In the genomic region with DNA sequence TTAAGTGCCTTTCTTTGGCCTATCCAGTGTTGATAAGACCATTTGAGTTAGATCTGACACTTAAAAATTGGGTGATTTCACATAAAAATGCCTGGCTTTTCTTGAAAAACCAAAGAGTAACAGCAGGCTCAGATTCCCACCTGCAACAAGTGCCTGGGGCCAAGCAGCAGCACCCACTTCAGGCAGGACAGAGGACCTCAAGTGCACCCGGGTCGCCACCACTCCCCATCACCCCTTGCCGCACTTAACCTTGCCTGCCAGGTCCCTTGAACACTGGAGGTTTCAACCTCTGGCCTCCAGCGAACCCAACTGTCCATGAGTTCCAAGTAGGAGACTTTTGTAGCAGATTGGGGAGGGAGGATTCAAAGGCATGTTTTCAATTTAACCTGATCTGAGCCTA, we compare ENCODE assay signal across 37 cellular contexts.
"Had no signal": no experiment of that assay in that cellular context is flagged by ENCODE, and none has a peak within 500 bp of the region (broad histone marks: within the 10 kb centered on the region; RNA-seq: fewer than 3 reads in every experiment).

No MANE protein-coding gene starts in this region.

- H3K27me3 ChIP-seq: adrenal gland, body of pancreas, brain microvascular endothelial cell, breast epithelium had no signal

- H3K27ac Mint-ChIP-seq: activated B cell treated with CpG ODN at 0.5 μM for 24 hours; activated CD4-positive, alpha-beta memory T cell treated with anti-CD3 and anti-CD28 coated beads for 36 hours; activated CD4-positive, alpha-beta T cell treated with anti-CD3 and anti-CD28 coated beads, Interleukin-2, amount 10 ng/mL, durations not matched to agents 24 days and 14 days; activated CD8-positive, alpha-beta T cell treated with anti-CD3 and anti-CD28 coated beads for 36 hours; activated naive CD4-positive, alpha-beta T cell treated with anti-CD3 and anti-CD28 coated beads for 36 hours; activated naive CD4-positive, alpha-beta T cell treated with anti-CD3 and anti-CD28 coated beads, Interleukin-2, amount 50 U/mL, for 72 hours; activated naive CD8-positive, alpha-beta T cell treated with anti-CD3 and anti-CD28 coated beads for 36 hours; activated T-cell treated with anti-CD3 and anti-CD28 coated beads, Interleukin-2, amount 50 U/mL, for 72 hours; activated T-helper 1 cell treated with anti-CD3 and anti-CD28 coated beads, Interleukin-12 subunit alpha, Interleukin-12 subunit beta, Interleukin-2, Interleukin-4 antibody, amounts not matched to agents 30 ng/mL and 10 ng/mL and 1 ng/mL, durations not matched to agents 14 hours and 24 hours and 36 hours; activated T-helper 17 cell treated with anti-CD3 and anti-CD28 coated beads, Interleukin-2, amount 50 U/mL, for 72 hours; T-helper 1 cell treated with Interleukin-12 subunit alpha and Interleukin-12 subunit beta and Interleukin-4 antibody, amounts not matched to agents 30 μg/mL and 1 μg/mL, for 36 hours; T-helper 2 cell treated with Interferon-gamma antibody and Interleukin-4, amounts not matched to agents 5 μg/mL and 100 μg/mL, for 36 hours had no signal

- H3K27me3 Mint-ChIP-seq: activated B cell treated with CpG ODN at 0.5 μM for 24 hours; activated CD4-positive, alpha-beta memory T cell treated with anti-CD3 and anti-CD28 coated beads for 36 hours; activated CD4-positive, alpha-beta T cell treated with anti-CD3 and anti-CD28 coated beads, Interleukin-2, amount 10 ng/mL, durations not matched to agents 24 days and 14 days; activated CD8-positive, alpha-beta T cell treated with anti-CD3 and anti-CD28 coated beads for 36 hours; activated naive CD8-positive, alpha-beta T cell treated with anti-CD3 and anti-CD28 coated beads for 36 hours; activated T-helper 17 cell treated with anti-CD3 and anti-CD28 coated beads, Interleukin-2, amount 50 U/mL, for 72 hours; central memory CD8-positive, alpha-beta T cell had no signal

- H3K4me3 ChIP-seq: adrenal gland, body of pancreas, breast epithelium had no signal

- H3K4me3 Mint-ChIP-seq: activated B cell treated with CpG ODN at 0.5 μM for 24 hours; activated CD4-positive, alpha-beta memory T cell treated with anti-CD3 and anti-CD28 coated beads for 36 hours; activated CD4-positive, alpha-beta T cell treated with anti-CD3 and anti-CD28 coated beads, Interleukin-2, amount 10 ng/mL, durations not matched to agents 24 days and 14 days; activated CD8-positive, alpha-beta T cell treated with anti-CD3 and anti-CD28 coated beads for 36 hours; activated naive CD4-positive, alpha-beta T cell treated with anti-CD3 and anti-CD28 coated beads for 36 hours; activated naive CD8-positive, alpha-beta T cell treated with anti-CD3 and anti-CD28 coated beads for 36 hours; activated T-cell treated with anti-CD3 and anti-CD28 coated beads, Interleukin-2, amount 50 U/mL, for 4 hours; activated T-cell treated with anti-CD3 and anti-CD28 coated beads, Interleukin-2, amount 50 U/mL, for 72 hours; activated T-helper 1 cell treated with anti-CD3 and anti-CD28 coated beads, Interleukin-12 subunit alpha, Interleukin-12 subunit beta, Interleukin-2, Interleukin-4 antibody, amounts not matched to agents 30 ng/mL and 10 ng/mL and 1 ng/mL, durations not matched to agents 14 hours and 24 hours and 36 hours; activated T-helper 17 cell treated with anti-CD3 and anti-CD28 coated beads, Interleukin-2, amount 50 U/mL, for 72 hours; central memory CD8-positive, alpha-beta T cell; T-helper 1 cell treated with Interleukin-12 subunit alpha and Interleukin-12 subunit beta and Interleukin-4 antibody, amounts not matched to agents 30 μg/mL and 1 μg/mL, for 36 hours; T-helper 2 cell treated with Interferon-gamma antibody and Interleukin-4, amounts not matched to agents 5 μg/mL and 100 μg/mL, for 36 hours had no signal

- H3K36me3 Mint-ChIP-seq: activated naive CD4-positive, alpha-beta T cell treated with anti-CD3 and anti-CD28 coated beads, Interleukin-2, amount 50 U/mL, for 72 hours; activated naive CD8-positive, alpha-beta T cell treated with anti-CD3 and anti-CD28 coated beads for 36 hours had no signal

- H3K27ac ChIP-seq: adrenal gland, body of pancreas, brain microvascular endothelial cell, breast epithelium, VCaP had no signal

- H3K9me3 Mint-ChIP-seq: activated B cell treated with CpG ODN at 0.5 μM for 24 hours; activated CD4-positive, alpha-beta memory T cell treated with anti-CD3 and anti-CD28 coated beads for 36 hours; activated CD4-positive, alpha-beta T cell treated with anti-CD3 and anti-CD28 coated beads, Interleukin-2, amount 10 ng/mL, durations not matched to agents 24 days and 14 days; activated CD8-positive, alpha-beta T cell treated with anti-CD3 and anti-CD28 coated beads for 36 hours; activated naive CD4-positive, alpha-beta T cell treated with anti-CD3 and anti-CD28 coated beads for 36 hours; activated naive CD4-positive, alpha-beta T cell treated with anti-CD3 and anti-CD28 coated beads, Interleukin-2, amount 50 U/mL, for 72 hours; activated naive CD8-positive, alpha-beta T cell treated with anti-CD3 and anti-CD28 coated beads for 36 hours; activated T-cell treated with anti-CD3 and anti-CD28 coated beads, Interleukin-2, amount 50 U/mL, for 4 hours; activated T-cell treated with anti-CD3 and anti-CD28 coated beads, Interleukin-2, amount 50 U/mL, for 72 hours; activated T-helper 1 cell treated with anti-CD3 and anti-CD28 coated beads, Interleukin-12 subunit alpha, Interleukin-12 subunit beta, Interleukin-2, Interleukin-4 antibody, amounts not matched to agents 30 ng/mL and 10 ng/mL and 1 ng/mL, durations not matched to agents 14 hours and 24 hours and 36 hours; activated T-helper 17 cell treated with anti-CD3 and anti-CD28 coated beads, Interleukin-2, amount 50 U/mL, for 72 hours; central memory CD8-positive, alpha-beta T cell; T-helper 1 cell treated with Interleukin-12 subunit alpha and Interleukin-12 subunit beta and Interleukin-4 antibody, amounts not matched to agents 30 μg/mL and 1 μg/mL, for 36 hours; T-helper 2 cell treated with Interferon-gamma antibody and Interleukin-4, amounts not matched to agents 5 μg/mL and 100 μg/mL, for 36 hours had no signal

- H3K36me3 ChIP-seq: adrenal gland, breast epithelium had no signal

- H3K9me3 ChIP-seq: adrenal gland, body of pancreas, breast epithelium had no signal

- H3K4me1 ChIP-seq: adrenal gland, body of pancreas, breast epithelium had no signal

- DNase-seq: activated B cell treated with CpG ODN at 0.5 μM for 24 hours; activated CD4-positive, alpha-beta memory T cell treated with anti-CD3 and anti-CD28 coated beads for 36 hours; activated CD4-positive, alpha-beta T cell treated with anti-CD3 and anti-CD28 coated beads for 4 hours; activated CD4-positive, alpha-beta T cell treated with anti-CD3 and anti-CD28 coated beads, Interleukin-2, amount 10 ng/mL, durations not matched to agents 24 days and 14 days; activated CD4-positive, alpha-beta T cell treated with anti-CD3 and anti-CD28 coated beads, Interleukin-2, amount 50 U/mL, for 1 hour; activated CD4-positive, alpha-beta T cell treated with anti-CD3 and anti-CD28 coated beads, Interleukin-2, amount 50 U/mL, for 4 hours; activated CD4-positive, CD25-positive, alpha-beta regulatory T cell treated with anti-CD3 and anti-CD28 coated beads, Interleukin-2, amount 50 U/mL, for 72 hours; activated CD8-positive, alpha-beta memory T cell treated with anti-CD3 and anti-CD28 coated beads, Interleukin-2, amount 50 U/mL, for 4 hours; activated CD8-positive, alpha-beta T cell treated with anti-CD3 and anti-CD28 coated beads for 36 hours; activated effector memory CD4-positive, alpha-beta T cell treated with anti-CD3 and anti-CD28 coated beads, Interleukin-2, amount 50 U/mL, for 16 hours; activated gamma-delta T cell treated with Interleukin-2 at 50 U/mL for 16 hours; activated naive CD4-positive, alpha-beta T cell; activated naive CD4-positive, alpha-beta T cell treated with anti-CD3 and anti-CD28 coated beads for 36 hours; activated naive CD4-positive, alpha-beta T cell treated with anti-CD3 and anti-CD28 coated beads, Interleukin-2, amount 50 U/mL, for 16 hours; activated naive CD8-positive, alpha-beta T cell treated with anti-CD3 and anti-CD28 coated beads for 36 hours; activated T-cell treated with anti-CD3 and anti-CD28 coated beads for 4 hours; activated T-cell treated with anti-CD3 and anti-CD28 coated beads, Interleukin-2, amount 50 U/mL, for 1 hour; activated T-cell treated with anti-CD3 and anti-CD28 coated beads, Interleukin-2, amount 50 U/mL, for 4 hours; activated T-cell treated with anti-CD3 and anti-CD28 coated beads, Interleukin-2, amount 50 U/mL, for 72 hours; adrenal gland; amniotic stem cell; body of pancreas; brain microvascular endothelial cell; caudate nucleus; cerebellar nuclear complex; T-helper 2 cell; T-helper 9 cell had no signal

- FAIRE-seq: astrocyte, TTC549 had no signal

- H3K4me1 Mint-ChIP-seq: activated B cell treated with CpG ODN at 0.5 μM for 24 hours; activated CD4-positive, alpha-beta T cell treated with anti-CD3 and anti-CD28 coated beads, Interleukin-2, amount 10 ng/mL, durations not matched to agents 24 days and 14 days; activated naive CD8-positive, alpha-beta T cell treated with anti-CD3 and anti-CD28 coated beads for 36 hours; activated T-helper 17 cell treated with anti-CD3 and anti-CD28 coated beads, Interleukin-2, amount 50 U/mL, for 72 hours; central memory CD8-positive, alpha-beta T cell had no signal

- ATAC-seq: activated CD8-positive, alpha-beta T cell treated with anti-CD3 and anti-CD28 coated beads for 36 hours; activated naive CD4-positive, alpha-beta T cell treated with anti-CD3 and anti-CD28 coated beads, Interleukin-2, amount 50 U/mL, for 72 hours; activated T-cell treated with anti-CD3 and anti-CD28 coated beads, Interleukin-2, amount 50 U/mL, for 4 hours; activated T-cell treated with anti-CD3 and anti-CD28 coated beads, Interleukin-2, amount 50 U/mL, for 72 hours; activated T-helper 17 cell treated with anti-CD3 and anti-CD28 coated beads, Interleukin-2, amount 50 U/mL, for 72 hours; body of pancreas had no signal
